ENCODE assay signal across 4 cellular contexts in the genomic region with DNA sequence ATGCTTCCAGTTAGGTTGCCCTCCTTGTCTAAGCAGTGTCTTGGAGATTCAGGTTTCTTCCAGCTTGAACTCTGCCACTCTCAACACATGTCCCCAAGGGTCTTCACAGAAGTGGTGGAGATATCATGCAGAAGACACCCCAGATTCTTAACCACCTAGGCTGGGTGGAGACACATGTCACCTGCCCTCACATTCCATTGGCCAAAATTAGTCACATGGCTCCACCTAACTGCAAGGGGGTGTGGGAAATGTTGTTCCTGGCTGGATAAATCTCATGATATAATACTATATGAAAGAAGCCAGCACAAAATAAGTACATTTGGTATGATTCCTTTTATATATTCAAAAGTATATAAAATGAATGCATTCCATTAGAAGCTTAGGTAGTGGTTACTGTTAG.
TF ChIP-seq lines count a peak whose summit lies in the region.

No MANE protein-coding gene starts in this region.

TF ChIP-seq in A549, 52 proteins besides CTCF, POLR2A, EP300 and RAD21 (continues in another document):
- TF ChIP-seq BHLHE40 (IDR thresholded peaks at IDR 0.05; ENCODE audit: low read depth, low read length) (no peak), MAX (IDR thresholded peaks at IDR 0.05) (no peak), JUNB (IDR thresholded peaks at IDR 0.05) (no peak), EHF (CRISPR knock-in tag; IDR thresholded peaks at IDR 0.05) (no peak), ESRRA (IDR thresholded peaks at IDR 0.05; ENCODE audit: borderline replicate concordance, low read length) (no peak), CBX2 (IDR thresholded peaks at IDR 0.05; ENCODE audit: borderline replicate concordance, low read depth) (no peak), ATOH8 (CRISPR knock-in tag; IDR thresholded peaks at IDR 0.05; ENCODE audit: low read depth) (no peak), NFE2L2 (conservative IDR thresholded peaks at IDR 0.05; ENCODE audit: low read length) (no peak), FOXS1 (CRISPR knock-in tag; IDR thresholded peaks at IDR 0.05) (no peak), SREBF2 (IDR thresholded peaks at IDR 0.05) (no peak)
- TF ChIP-seq, protein P1, sequence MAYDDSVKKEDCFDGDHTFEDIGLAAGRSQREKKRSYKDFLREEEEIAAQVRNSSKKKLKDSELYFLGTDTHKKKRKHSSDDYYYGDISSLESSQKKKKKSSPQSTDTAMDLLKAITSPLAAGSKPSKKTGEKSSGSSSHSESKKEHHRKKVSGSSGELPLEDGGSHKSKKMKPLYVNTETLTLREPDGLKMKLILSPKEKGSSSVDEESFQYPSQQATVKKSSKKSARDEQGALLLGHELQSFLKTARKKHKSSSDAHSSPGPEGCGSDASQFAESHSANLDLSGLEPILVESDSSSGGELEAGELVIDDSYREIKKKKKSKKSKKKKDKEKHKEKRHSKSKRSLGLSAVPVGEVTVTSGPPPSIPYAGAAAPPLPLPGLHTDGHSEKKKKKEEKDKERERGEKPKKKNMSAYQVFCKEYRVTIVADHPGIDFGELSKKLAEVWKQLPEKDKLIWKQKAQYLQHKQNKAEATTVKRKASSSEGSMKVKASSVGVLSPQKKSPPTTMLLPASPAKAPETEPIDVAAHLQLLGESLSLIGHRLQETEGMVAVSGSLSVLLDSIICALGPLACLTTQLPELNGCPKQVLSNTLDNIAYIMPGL (CRISPR knock-in tag; IDR thresholded peaks at IDR 0.05; ENCODE audit: borderline replicate concordance): no peak
- TF ChIP-seq, protein P2, sequence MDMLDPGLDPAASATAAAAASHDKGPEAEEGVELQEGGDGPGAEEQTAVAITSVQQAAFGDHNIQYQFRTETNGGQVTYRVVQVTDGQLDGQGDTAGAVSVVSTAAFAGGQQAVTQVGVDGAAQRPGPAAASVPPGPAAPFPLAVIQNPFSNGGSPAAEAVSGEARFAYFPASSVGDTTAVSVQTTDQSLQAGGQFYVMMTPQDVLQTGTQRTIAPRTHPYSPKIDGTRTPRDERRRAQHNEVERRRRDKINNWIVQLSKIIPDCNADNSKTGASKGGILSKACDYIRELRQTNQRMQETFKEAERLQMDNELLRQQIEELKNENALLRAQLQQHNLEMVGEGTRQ (IDR thresholded peaks at IDR 0.05): no peak

TF ChIP-seq in Ishikawa, 13 proteins besides CTCF, POLR2A, EP300 and RAD21:
- TF ChIP-seq NFIC (IDR thresholded peaks at IDR 0.05) (no peak), USF1 (IDR thresholded peaks at IDR 0.05) (peak; percentile 68), FOXM1 (IDR thresholded peaks at IDR 0.05; ENCODE audit: borderline replicate concordance, low read depth) (no peak), CEBPB (IDR thresholded peaks at IDR 0.05) (no peak), REST (IDR thresholded peaks at IDR 0.05; ENCODE audit: low read depth) (no peak), CREB1 (IDR thresholded peaks at IDR 0.05; ENCODE audit: low read depth) (no peak)

TF ChIP-seq in K562, 482 proteins besides CTCF, POLR2A, EP300 and RAD21:
- TF ChIP-seq NFYB (IDR thresholded peaks at IDR 0.05; ENCODE audit: extremely low read depth, insufficient read length) (peak; percentile 37), SRSF3 (IDR thresholded peaks at IDR 0.05; ENCODE audit: insufficient read depth, low read length) (no peak), FOXA3 (CRISPR knock-in tag; conservative IDR thresholded peaks at IDR 0.05 in 1 of 2, IDR thresholded peaks at IDR 0.05 in 1 of 2) (no peak), NFRKB (IDR thresholded peaks at IDR 0.05; ENCODE audit: low read depth) (no peak), FOXK1 (CRISPR knock-in tag; IDR thresholded peaks at IDR 0.05; ENCODE audit: borderline replicate concordance) (no peak)
- TF ChIP-seq, protein P3, sequence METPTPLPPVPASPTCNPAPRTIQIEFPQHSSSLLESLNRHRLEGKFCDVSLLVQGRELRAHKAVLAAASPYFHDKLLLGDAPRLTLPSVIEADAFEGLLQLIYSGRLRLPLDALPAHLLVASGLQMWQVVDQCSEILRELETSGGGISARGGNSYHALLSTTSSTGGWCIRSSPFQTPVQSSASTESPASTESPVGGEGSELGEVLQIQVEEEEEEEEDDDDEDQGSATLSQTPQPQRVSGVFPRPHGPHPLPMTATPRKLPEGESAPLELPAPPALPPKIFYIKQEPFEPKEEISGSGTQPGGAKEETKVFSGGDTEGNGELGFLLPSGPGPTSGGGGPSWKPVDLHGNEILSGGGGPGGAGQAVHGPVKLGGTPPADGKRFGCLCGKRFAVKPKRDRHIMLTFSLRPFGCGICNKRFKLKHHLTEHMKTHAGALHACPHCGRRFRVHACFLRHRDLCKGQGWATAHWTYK (CRISPR knock-in tag; IDR thresholded peaks at IDR 0.05): no peak
- TF ChIP-seq, protein P2 (CRISPR knock-in tag; IDR thresholded peaks at IDR 0.05): 0 out of 2 replicates have a peak, but pooled peaks have one; percentile 6

TF ChIP-seq in neural cell, 6 proteins besides CTCF, POLR2A, EP300 and RAD21:
- TF ChIP-seq MXI1 (conservative IDR thresholded peaks at IDR 0.05; ENCODE audit: poor library complexity, severe bottlenecking) (no peak), POLR2AphosphoS5 (IDR thresholded peaks at IDR 0.05) (no peak), EZH2 (IDR thresholded peaks at IDR 0.05; ENCODE audit: borderline replicate concordance, insufficient read depth, low read length, poor library complexity, severe bottlenecking) (no peak), TAF1 (IDR thresholded peaks at IDR 0.05; ENCODE audit: low read depth) (no peak), REST (IDR thresholded peaks at IDR 0.05; ENCODE audit: borderline replicate concordance) (no peak), SMC3 (conservative IDR thresholded peaks at IDR 0.05; ENCODE audit: poor library complexity) (no peak)
